ENCODE assay signal across 10 cellular contexts in the genomic region with DNA sequence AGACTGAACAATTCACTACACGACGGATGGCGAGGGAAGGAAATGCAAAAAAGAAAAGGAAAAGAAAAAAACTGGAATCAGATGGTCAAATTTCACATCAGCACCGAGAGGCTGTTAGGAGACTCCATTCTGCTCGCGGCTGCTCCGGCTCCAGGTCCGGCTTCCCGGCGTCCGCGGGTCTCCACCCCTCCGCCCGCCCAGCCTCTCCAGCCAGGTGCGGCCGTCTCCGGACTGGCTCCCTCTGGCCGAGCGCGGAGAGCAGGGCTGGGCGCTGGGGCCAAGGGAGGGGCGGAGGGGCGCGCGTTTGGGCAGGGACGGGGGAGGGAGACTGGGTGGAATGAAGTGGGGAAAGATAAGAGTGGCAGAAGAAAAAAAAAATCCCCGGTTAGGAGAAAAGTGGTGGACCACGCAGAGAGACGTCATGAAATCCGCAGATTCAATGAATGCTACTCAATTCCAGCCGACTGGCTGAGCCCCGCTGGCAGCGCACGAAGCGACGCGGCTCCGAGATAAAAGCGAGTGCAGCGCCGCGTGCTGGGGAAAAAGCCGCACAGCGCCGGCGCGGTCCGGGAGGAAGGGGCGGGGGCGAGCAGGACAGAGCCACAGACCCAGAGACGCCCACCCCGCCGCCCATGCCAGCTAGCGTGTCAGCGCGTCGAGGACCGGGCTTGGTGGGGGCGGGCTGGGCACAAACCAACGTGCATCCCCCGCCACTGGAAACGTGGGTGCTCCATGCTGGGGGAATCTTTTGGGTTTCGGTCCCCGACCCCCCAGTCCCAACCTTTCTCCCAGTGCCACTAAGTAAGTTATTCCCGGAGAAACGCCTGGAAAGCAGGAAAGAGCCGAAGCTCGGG. TPM values are rescaled to one million over a fixed set of nuclear protein-coding genes. Genes with fewer than 3 reads are reported as not detected.
A peak's percentile ranks its signal among the peaks of the same experiment; 100 is the strongest.
DNase-seq lines count a peak whose midpoint lies in the region; ATAC-seq and TF ChIP-seq lines count a peak whose summit lies in the region.
"Had no signal": no experiment of that assay in that cellular context is flagged by ENCODE, and none has a peak within 500 bp of the region (broad histone marks: within the 10 kb centered on the region; RNA-seq: fewer than 3 reads in every experiment).

Gene KCNJ6 (minus strand): TSS at position 517 of the 854 bp plus-strand sequence. CDS start 75,775 bp downstream, outside the sequence.

- TF ChIP-seq CTCF in ascending aorta (IDR thresholded peaks at IDR 0.05), result peak; percentile 18 to 42 (median 27)

- H3K4me3 ChIP-seq in ascending aorta (peak within 1 kb of the TSS; percentile 31 to 56), iPS-11a (ENCODE audit: low read depth, low read length) (peak within 1 kb of the TSS; percentile 53)
- H3K4me3 ChIP-seq: SK-N-MC had no signal

- peaks cover 28% of the 10 kb centered on the region for H3K27me3 ChIP-seq in ascending aorta

- H3K27ac Mint-ChIP-seq in stimulated activated naive B cell treated with anti-CD40 and anti-IgM and Interleukin-4, amounts not matched to agents 10 μg/mL and 1 μg/mL and 100 μg/mL, for 72 hours, result no peak within 1 kb of the TSS
- H3K27ac Mint-ChIP-seq in T-cell, result no peak within 1 kb of the TSS

- H3K27me3 Mint-ChIP-seq in stimulated activated naive B cell treated with anti-CD40 and anti-IgM and Interleukin-4, amounts not matched to agents 10 μg/mL and 1 μg/mL and 100 μg/mL, for 72 hours, result peaks cover 61 to 64% of the 10 kb centered on the region in 2 donors
- H3K27me3 Mint-ChIP-seq in T-cell, result peaks cover 60 to 75% of the 10 kb centered on the region in 2 donors

- intact Hi-C loops in ascending aorta (cut with DNase I), result loop anchor here (2.0 to 10.0 kb wide), 2 partner anchors 203 to 449 kb away; no protein-coding TSS in a partner anchor

- no peaks in the 10 kb centered on the region for H3K36me3 ChIP-seq in ascending aorta

- H3K4me1 ChIP-seq in ascending aorta, result peaks cover 6 to 14% of the 10 kb centered on the region in 2 donors

- no peaks in the 10 kb centered on the region for H3K9me3 ChIP-seq in ascending aorta

- peak within 1 kb of the TSS; percentile 15 to 64 for H3K4me3 Mint-ChIP-seq in stimulated activated naive B cell treated with anti-CD40 and anti-IgM and Interleukin-4, amounts not matched to agents 10 μg/mL and 1 μg/mL and 100 μg/mL, for 72 hours
- peak within 1 kb of the TSS in 1 of 3 donors; percentile 33 for H3K4me3 Mint-ChIP-seq in T-cell

- no peaks in the 10 kb centered on the region for H3K36me3 Mint-ChIP-seq in stimulated activated naive B cell treated with anti-CD40 and anti-IgM and Interleukin-4, amounts not matched to agents 10 μg/mL and 1 μg/mL and 100 μg/mL, for 72 hours
- H3K36me3 Mint-ChIP-seq in T-cell, result no peaks in the 10 kb centered on the region

- DNase-seq in ELR (ENCODE audit: low read depth) (peak; percentile 79), NCI-H1417 treated with DMSO at 0.1 percent for 48 hours (lab: John Stamatoyannopoulos, UW) (peak; percentile 28), ascending aorta (ENCODE audit: low spot score in 2 of 2) (no peak), H4 (ENCODE audit: low spot score) (no peak), DMS114 treated with DMSO at 0.1 percent for 48 hours (lab: John Stamatoyannopoulos, UW; ENCODE audit: unreplicated experiment) (no peak), T-cell (no peak)
- DNase-seq in stimulated activated naive B cell treated with anti-CD40 and anti-IgM and Interleukin-4, amounts not matched to agents 10 μg/mL and 1 μg/mL and 100 μg/mL, for 72 hours, result no peak

- POLR2A ChIA-PET in T-cell (lab: Charles Lee), result no interaction called here

- H3K27ac ChIP-seq in ascending aorta, result no peak within 1 kb of the TSS
- H3K27ac ChIP-seq: SK-N-MC, skin epidermis had no signal

- H3K9me3 Mint-ChIP-seq in stimulated activated naive B cell treated with anti-CD40 and anti-IgM and Interleukin-4, amounts not matched to agents 10 μg/mL and 1 μg/mL and 100 μg/mL, for 72 hours, result peaks cover 0 to 2% of the 10 kb centered on the region in 2 donors
- H3K9me3 Mint-ChIP-seq in T-cell, result peaks cover 0 to 4% (median 0%) of the 10 kb centered on the region in 3 donors

- ATAC-seq in stimulated activated naive B cell treated with anti-CD40 and anti-IgM and Interleukin-4, amounts not matched to agents 10 μg/mL and 1 μg/mL and 100 μg/mL, for 72 hours (replicated peaks), result no peak
- ATAC-seq in T-cell (replicated peaks in 1 of 4), result no peak

- peaks cover 3 to 14% of the 10 kb centered on the region in 2 donors for H3K4me1 Mint-ChIP-seq in stimulated activated naive B cell treated with anti-CD40 and anti-IgM and Interleukin-4, amounts not matched to agents 10 μg/mL and 1 μg/mL and 100 μg/mL, for 72 hours
- H3K4me1 Mint-ChIP-seq in T-cell, result peaks cover 8 to 10% (median 8%) of the 10 kb centered on the region in 3 donors

- CTCF ChIA-PET in T-cell (lab: Charles Lee), result no interaction called here

RNA-seq across cellular contexts. Expression of gene KCNJ6, which starts in this region (rescaled TPM):
- total RNA-seq in ascending aorta (0.64 TPM), T-cell (not detected)
- total RNA-seq in H4 (2014; rRNA removed; shearing (Covaris generic)), result not detected in 2 replicates

Comparison
In these comparisons a context has a peak if more than half of its experiments do, and no peak if none do; other contexts are left out.
1. DNase-seq: peak in ELR (single experiment) and NCI-H1417 treated with DMSO at 0.1 percent for 48 hours (single experiment); none in ascending aorta (0 of 2), stimulated activated naive B cell treated with anti-CD40 and anti-IgM and Interleukin-4, amounts not matched to agents 10 μg/mL and 1 μg/mL and 100 μg/mL, for 72 hours (single experiment), H4 (single experiment), DMS114 treated with DMSO at 0.1 percent for 48 hours (single experiment) and T-cell (0 of 34).